Comparison of ENCODE assay signal across 35 cellular contexts in genomic region chr4:116132946-116133345, GRCh38.
"Had no signal": no experiment of that assay in that cellular context is flagged by ENCODE, and none has a peak within 500 bp of the region (broad histone marks: within the 10 kb centered on the region; RNA-seq: fewer than 3 reads in every experiment).

No MANE protein-coding gene starts in this region.

- H3K27me3 ChIP-seq: MG63 had no signal

- H3K4me3 ChIP-seq: MG63 had no signal

- DNase-seq: Karpas-422, Kasumi-1, MG63, MM.1S, MV-4-11, NCI-H1048, NCI-H1092, NCI-H1092 treated with DMSO at 0.1 percent for 48 hours, NCI-H1105, NCI-H1105 treated with DMSO at 0.1 percent for 48 hours, NCI-H1417, NCI-H1417 treated with DMSO at 0.1 percent for 48 hours, NCI-H1436, NCI-H1436 treated with DMSO at 0.1 percent for 48 hours, NCI-H146, NCI-H1694, NCI-H1694 treated with DMSO at 0.1 percent for 48 hours, NCI-H187, NCI-H187 treated with DMSO at 0.1 percent for 48 hours, NCI-H1930, NCI-H2029, NCI-H2029 treated with DMSO at 0.1 percent for 48 hours, NCI-H2081, NCI-H2081 treated with DMSO at 0.1 percent for 48 hours, NCI-H2171, NCI-H2171 treated with DMSO at 0.1 percent for 48 hours, NCI-H2227 treated with DMSO at 0.1 percent for 48 hours, NCI-H226, NCI-H345, NCI-H446, NCI-H446 treated with DMSO at 0.1 percent for 48 hours, NCI-H510A, NCI-H510A treated with DMSO at 0.1 percent for 48 hours, NCI-H524, NCI-H524 treated with DMSO at 0.1 percent for 48 hours had no signal

- H3K36me3 ChIP-seq: MG63 had no signal

- H3K9me3 ChIP-seq: MG63 had no signal
